Comparison of ENCODE assay signal across 13 cellular contexts in genomic region chr15:49900036-49900435, GRCh38.
DNase-seq lines count a peak whose midpoint lies in the region; ATAC-seq and TF ChIP-seq lines count a peak whose summit lies in the region.
"Had no signal": no experiment of that assay in that cellular context is flagged by ENCODE, and none has a peak within 500 bp of the region (broad histone marks: within the 10 kb centered on the region; RNA-seq: fewer than 3 reads in every experiment).

No MANE protein-coding gene starts in this region.

- POLR2A ChIA-PET in activated CD8-positive, alpha-beta T cell treated with anti-CD3 and anti-CD28 coated beads, Interleukin-2, amount 10 ng/mL, durations not matched to agents 7 days and 5 days (lab: Charles Lee): no interaction called here

- H3K4me1 ChIP-seq in right atrium auricular region (peaks cover 0 to 52% of the 10 kb centered on the region in 2 donors), skeletal muscle tissue (ENCODE audit: control insufficient read depth in 3 of 3, insufficient read depth in 3 of 3, low read length in 3 of 3) (peaks cover 0 to 9% (median 2%) of the 10 kb centered on the region in 3 donors)
- H3K4me1 ChIP-seq: foreskin keratinocyte had no signal

- peak overlapping the region; percentile 37 to 83 for H3K27ac ChIP-seq in right atrium auricular region
- H3K27ac ChIP-seq in skeletal muscle tissue (ENCODE audit: low read depth, low read length): peak overlapping the region; percentile 74
- H3K27ac ChIP-seq: foreskin keratinocyte had no signal

- H3K4me3 ChIP-seq in right atrium auricular region: no peak overlapping the region
- no peak overlapping the region for H3K4me3 ChIP-seq in skeletal muscle tissue (ENCODE audit: low read length in 3 of 3)
- H3K4me3 ChIP-seq: testis had no signal

- no peaks in the 10 kb centered on the region for H3K9me3 Mint-ChIP-seq in activated CD8-positive, alpha-beta T cell treated with anti-CD3 and anti-CD28 coated beads, Interleukin-2, amount 10 ng/mL, durations not matched to agents 7 days and 5 days (ENCODE audit: insufficient read depth)
- H3K9me3 Mint-ChIP-seq: activated T-helper 17 cell treated with anti-CD3 and anti-CD28 coated beads, Interleukin-2, amount 50 U/mL, for 72 hours had no signal

- no peak overlapping the region for H3K27ac Mint-ChIP-seq in activated CD8-positive, alpha-beta T cell treated with anti-CD3 and anti-CD28 coated beads, Interleukin-2, amount 10 ng/mL, durations not matched to agents 7 days and 5 days
- H3K27ac Mint-ChIP-seq: activated T-helper 17 cell treated with anti-CD3 and anti-CD28 coated beads, Interleukin-2, amount 50 U/mL, for 72 hours had no signal

- peak; percentile 14 for DNase-seq in Ammon's horn (ENCODE audit: low spot score)
- DNase-seq in dedifferentiated amniotic fluid mesenchymal stem cell (ENCODE audit: extremely low spot score): peak; percentile 36
- DNase-seq in right atrium auricular region (ENCODE audit: low spot score): no peak
- DNase-seq in HuH-7.5 (ENCODE audit: low spot score): no peak
- DNase-seq in activated CD8-positive, alpha-beta T cell treated with anti-CD3 and anti-CD28 coated beads, Interleukin-2, amount 10 ng/mL, durations not matched to agents 7 days and 5 days: no peak
- DNase-seq: foreskin keratinocyte, NCI-H146, posterior cingulate gyrus, testis had no signal

- no peak overlapping the region for H3K4me3 Mint-ChIP-seq in activated CD8-positive, alpha-beta T cell treated with anti-CD3 and anti-CD28 coated beads, Interleukin-2, amount 10 ng/mL, durations not matched to agents 7 days and 5 days
- H3K4me3 Mint-ChIP-seq: activated T-helper 17 cell treated with anti-CD3 and anti-CD28 coated beads, Interleukin-2, amount 50 U/mL, for 72 hours had no signal

- H3K36me3 ChIP-seq in right atrium auricular region: no peaks in the 10 kb centered on the region
- no peaks in the 10 kb centered on the region for H3K36me3 ChIP-seq in skeletal muscle tissue (ENCODE audit: control insufficient read depth in 3 of 3, insufficient read depth in 3 of 3, low read length in 3 of 3)

- no peaks in the 10 kb centered on the region for H3K27me3 ChIP-seq in right atrium auricular region
- no peaks in the 10 kb centered on the region for H3K27me3 ChIP-seq in skeletal muscle tissue (ENCODE audit: control insufficient read depth in 3 of 3, insufficient read depth in 3 of 3, low read length in 3 of 3)
- H3K27me3 ChIP-seq: foreskin keratinocyte, testis had no signal

- no peak for TF ChIP-seq CTCF in right atrium auricular region (IDR thresholded peaks at IDR 0.05)

- no peak for ATAC-seq in HG02678 (IDR thresholded peaks at IDR 0.05; ENCODE audit: unreplicated experiment)
- no peak for ATAC-seq in HG03521 (IDR thresholded peaks at IDR 0.05; ENCODE audit: unreplicated experiment)
- ATAC-seq in activated CD8-positive, alpha-beta T cell treated with anti-CD3 and anti-CD28 coated beads, Interleukin-2, amount 10 ng/mL, durations not matched to agents 7 days and 5 days: no peak
- ATAC-seq: activated T-helper 17 cell treated with anti-CD3 and anti-CD28 coated beads, Interleukin-2, amount 50 U/mL, for 72 hours; foreskin keratinocyte had no signal

- no peak overlapping the region for H3K9ac ChIP-seq in skeletal muscle tissue (ENCODE audit: low read depth in 1 of 3, low read length in 3 of 3)

- no peaks in the 10 kb centered on the region for H3K4me1 Mint-ChIP-seq in activated CD8-positive, alpha-beta T cell treated with anti-CD3 and anti-CD28 coated beads, Interleukin-2, amount 10 ng/mL, durations not matched to agents 7 days and 5 days (ENCODE audit: low read depth)
- H3K4me1 Mint-ChIP-seq: activated T-helper 17 cell treated with anti-CD3 and anti-CD28 coated beads, Interleukin-2, amount 50 U/mL, for 72 hours had no signal

- H3K9me3 ChIP-seq in right atrium auricular region (no peaks in the 10 kb centered on the region), skeletal muscle tissue (ENCODE audit: control insufficient read depth in 3 of 3, low read length in 3 of 3) (no peaks in the 10 kb centered on the region)
- H3K9me3 ChIP-seq: testis had no signal

- H3K27me3 Mint-ChIP-seq in activated CD8-positive, alpha-beta T cell treated with anti-CD3 and anti-CD28 coated beads, Interleukin-2, amount 10 ng/mL, durations not matched to agents 7 days and 5 days (ENCODE audit: low read depth): peaks cover 3% of the 10 kb centered on the region
- H3K27me3 Mint-ChIP-seq: activated T-helper 17 cell treated with anti-CD3 and anti-CD28 coated beads, Interleukin-2, amount 50 U/mL, for 72 hours had no signal

- CTCF ChIA-PET in activated CD8-positive, alpha-beta T cell treated with anti-CD3 and anti-CD28 coated beads, Interleukin-2, amount 10 ng/mL, durations not matched to agents 7 days and 5 days (lab: Charles Lee): no interaction called here

- H3K36me3 Mint-ChIP-seq in activated CD8-positive, alpha-beta T cell treated with anti-CD3 and anti-CD28 coated beads, Interleukin-2, amount 10 ng/mL, durations not matched to agents 7 days and 5 days (ENCODE audit: low read depth): peaks cover 42% of the 10 kb centered on the region

Comparison
In these comparisons a context has a peak if more than half of its experiments do, and no peak if none do; other contexts are left out.
1. DNase-seq: peak in Ammon's horn (single experiment) and dedifferentiated amniotic fluid mesenchymal stem cell (single experiment); none in right atrium auricular region (single experiment), HuH-7.5 (single experiment) and activated CD8-positive, alpha-beta T cell treated with anti-CD3 and anti-CD28 coated beads, Interleukin-2, amount 10 ng/mL, durations not matched to agents 7 days and 5 days (single experiment).